In genomic region chr2:237440819-237441281, GRCh38 we compare ENCODE assay signal across 11 cellular contexts. TPM values are rescaled to one million over a fixed set of nuclear protein-coding genes. Genes with fewer than 3 reads are reported as not detected.
DNase-seq lines count a peak whose midpoint lies in the region; ATAC-seq and TF ChIP-seq lines count a peak whose summit lies in the region.
"Had no signal": no experiment of that assay in that cellular context is flagged by ENCODE, and none has a peak within 500 bp of the region (broad histone marks: within the 10 kb centered on the region; RNA-seq: fewer than 3 reads in every experiment).

No MANE protein-coding gene starts in this region.

- H3K18ac ChIP-seq in IMR-90 (ENCODE audit: low read depth, low read length) = peak overlapping the region; percentile 26

- peak overlapping the region; percentile 64 for H2AFZ ChIP-seq in IMR-90 (replicated peaks; ENCODE audit: low read length, poor library complexity)

- no peak overlapping the region for H3K4me2 ChIP-seq in IMR-90 (ENCODE audit: low read depth, low read length)

- H4K20me1 ChIP-seq in IMR-90 (ENCODE audit: insufficient read depth, low read length) = no peaks in the 10 kb centered on the region

- no peaks in the 10 kb centered on the region for H3K9me3 ChIP-seq in IMR-90 (ENCODE audit: control insufficient read depth, insufficient read depth, low read length)
- no peaks in the 10 kb centered on the region for H3K9me3 ChIP-seq in ascending aorta

- peaks cover 17% of the 10 kb centered on the region for H3K4me1 ChIP-seq in IMR-90 (ENCODE audit: control insufficient read depth, insufficient read depth, low read length)
- H3K4me1 ChIP-seq in ascending aorta = peaks cover 8 to 19% of the 10 kb centered on the region in 2 donors

- POLR2A ChIA-PET in IMR-90 (lab: Charles Lee; ENCODE audit: unreplicated experiment) = interaction anchor here (1.2 kb wide), 1 partner anchor 29 kb away, joined by 3 read pairs; no protein-coding TSS in a partner anchor

- ATAC-seq in IMR-90 (ENCODE audit: low read depth) = peak; percentile 19; the same call in 1 of the 2 replicates
- no peak for ATAC-seq in HG03460 (IDR thresholded peaks at IDR 0.05; ENCODE audit: unreplicated experiment)

- H2BK5ac ChIP-seq in IMR-90 (ENCODE audit: low read depth, low read length, poor library complexity, severe bottlenecking) = peak overlapping the region; percentile 37

- in situ Hi-C loops in IMR-90 (cut with MboI; ENCODE audit: low sequenced_read_pairs) (no loop called here), brain microvascular endothelial cell (cut with HindIII; ENCODE audit: low pct_ligation_motif_present, low sequenced_read_pairs) (no loop called here)

- TF ChIP-seq POLR2A in IMR-90 (IDR thresholded peaks at IDR 0.05; ENCODE audit: low read depth, low read length) = no peak
- TF ChIP-seq POLR2A in erythroblast (IDR thresholded peaks at IDR 0.05; ENCODE audit: low read length) = no peak

- peak; percentile 57 for DNase-seq in ELR (ENCODE audit: low read depth)
- peak; percentile 40 for DNase-seq in IMR-90
- peak; percentile 28 for DNase-seq in brain microvascular endothelial cell
- peak; percentile 52 to 55 for DNase-seq in stimulated activated CD4-positive, alpha-beta T cell treated with anti-CD3 and anti-CD28 coated beads, Interleukin-2, amount 100 ng/mL, for 48 hours
- DNase-seq in ascending aorta (ENCODE audit: low spot score in 2 of 2) = no peak
- DNase-seq in NCI-H2227 (lab: John Stamatoyannopoulos, UW; ENCODE audit: unreplicated experiment) = no peak
- no peak for DNase-seq in erythroblast (lab: John Stamatoyannopoulos, UW)
- DNase-seq: amniotic stem cell, Karpas-422 had no signal

- H3K36me3 ChIP-seq in IMR-90 (ENCODE audit: control insufficient read depth, insufficient read depth, low read length) = no peaks in the 10 kb centered on the region
- H3K36me3 ChIP-seq in brain microvascular endothelial cell (replicated peaks) = no peaks in the 10 kb centered on the region
- no peaks in the 10 kb centered on the region for H3K36me3 ChIP-seq in ascending aorta

- peak overlapping the region; percentile 58 for H2BK120ac ChIP-seq in IMR-90 (ENCODE audit: low read depth, low read length)

- H4K91ac ChIP-seq in IMR-90 (ENCODE audit: insufficient read depth, low read depth, low read length) = no peak overlapping the region; the same call in 1 of the 2 replicates

- peak overlapping the region; percentile 65; the same call in 1 of the 3 replicates for H2BK15ac ChIP-seq in IMR-90 (ENCODE audit: low read depth, low read length)

- peak overlapping the region; percentile 63; the same call in 1 of the 2 replicates for H2AK5ac ChIP-seq in IMR-90 (ENCODE audit: low read depth, low read length)

- no peak overlapping the region for H3K9ac ChIP-seq in IMR-90 (ENCODE audit: low read depth, low read length)

- H3K9me1 ChIP-seq in IMR-90 (ENCODE audit: insufficient read depth, low read length) = peaks cover 15% of the 10 kb centered on the region

- H2BK20ac ChIP-seq in IMR-90 (ENCODE audit: low read depth, low read length) = peak overlapping the region; percentile 45; the same call in 1 of the 2 replicates

- no peak for TF ChIP-seq CTCF in IMR-90 (conservative IDR thresholded peaks at IDR 0.05; ENCODE audit: low read depth, low read length)
- no peak for TF ChIP-seq CTCF in brain microvascular endothelial cell (IDR thresholded peaks at IDR 0.05; ENCODE audit: low read depth, low read length, missing control alignments)
- TF ChIP-seq CTCF in ascending aorta (IDR thresholded peaks at IDR 0.05) = no peak

- no TSS peak for BruUV-seq in IMR-90 (replicated peaks; lab: Mats Ljungman, UMichigan)

- H3K27me3 ChIP-seq in IMR-90 (ENCODE audit: control insufficient read depth, insufficient read depth, low read length) (no peaks in the 10 kb centered on the region), brain microvascular endothelial cell (replicated peaks) (no peaks in the 10 kb centered on the region), ascending aorta (no peaks in the 10 kb centered on the region)

- peak overlapping the region; percentile 43; the same call in 1 of the 2 replicates for H3K23ac ChIP-seq in IMR-90 (ENCODE audit: low read depth, low read length)

- no peak overlapping the region for H3K4me3 ChIP-seq in IMR-90 (ENCODE audit: insufficient read depth, low read depth, low read length)
- H3K4me3 ChIP-seq in brain microvascular endothelial cell (ENCODE audit: low read depth, low read length) = no peak overlapping the region
- H3K4me3 ChIP-seq in ascending aorta = no peak overlapping the region

- H3K4ac ChIP-seq in IMR-90 (ENCODE audit: low read depth, low read length) = peak overlapping the region; percentile 65

- H3K14ac ChIP-seq in IMR-90 (replicated peaks; ENCODE audit: low read depth, low read length) = peak overlapping the region; percentile 43

- CTCF ChIA-PET in IMR-90 (lab: Yijun Ruan, JAX) = interaction anchor here (0.6 to 1.0 kb wide), 2 partner anchors 19 to 147 kb away, joined by 6 read pairs; no protein-coding TSS in a partner anchor

- no peak overlapping the region for H2AK9ac ChIP-seq in IMR-90 (replicated peaks; ENCODE audit: low read depth, low read length, poor library complexity)

- H3K56ac ChIP-seq in IMR-90 (ENCODE audit: extremely low read depth, insufficient read depth, low read length) = no peak overlapping the region

- no CpG with 5 or more reads among the region's 2 CpGs for WGBS in IMR-90 (ENCODE audit: extremely low coverage in 2 of 2, insufficient read length in 1 of 2), 2 experiments

- no peak for TF ChIP-seq RAD21 in IMR-90 (IDR thresholded peaks at IDR 0.05; ENCODE audit: low read length)

- peak overlapping the region; percentile 46 for H4K5ac ChIP-seq in IMR-90 (ENCODE audit: low read depth, low read length)

- H3K27ac ChIP-seq in IMR-90 (ENCODE audit: insufficient read depth, low read length) (peak overlapping the region; percentile 13; the same call in 1 of the 2 replicates), brain microvascular endothelial cell (peak overlapping the region; percentile 57), ascending aorta (no peak overlapping the region)

- intact Hi-C loops in IMR-90 (cut with micrococcal nuclease) (no loop called here), ascending aorta (cut with DNase I) (no loop called here)

- H3K79me1 ChIP-seq in IMR-90 (ENCODE audit: low read depth in 1 of 2, low read length in 2 of 2) = peaks cover 0 to 6% of the 10 kb centered on the region in 2 experiments; a peak in 1 of 4 replicates

- dilution Hi-C loops in IMR-90 (cut with HindIII; ENCODE audit: low sequenced_read_pairs, unreplicated experiment) = no loop called here

- peak overlapping the region in 1 of 2 experiments; percentile 45; a peak in 2 of 4 replicates for H4K8ac ChIP-seq in IMR-90 (ENCODE audit: low read depth in 2 of 2, low read length in 2 of 2)

TF ChIP-seq in IMR-90, 13 proteins besides CTCF, POLR2A, EP300 and RAD21:
- TF ChIP-seq FOS (IDR thresholded peaks at IDR 0.05; ENCODE audit: low read depth, low read length) = peak; percentile 25; the same call in 1 of the 2 replicates
- TF ChIP-seq MAZ (IDR thresholded peaks at IDR 0.05; ENCODE audit: borderline replicate concordance, low read depth, low read length) = no peak
TF ChIP-seq in IMR-90: peak in this region for 1.

RNA-seq across cellular contexts. Expression of gene COL6A3, which starts 26.9 kb away (rescaled TPM):
- 1,501 and 1,855 TPM in 2 replicates for total RNA-seq in IMR-90 (2012; rRNA removed)
- 798 and 964 TPM in 2 replicates for polyA plus RNA-seq in IMR-90 (2012; rRNA removed)
- polyA plus RNA-seq in IMR-90 (2012; cell fraction: cytosol; rRNA removed) = 520 and 674 TPM in 2 replicates
- 700 and 999 TPM in 2 replicates for polyA plus RNA-seq in IMR-90 (2012; cell fraction: nucleus; rRNA removed; ENCODE audit: low replicate concordance)
- 156 TPM for total RNA-seq in ascending aorta
- total RNA-seq: endothelial cell of umbilical vein had no signal

RNA-seq across cellular contexts. Expression of gene MLPH, which starts 46.2 kb away (rescaled TPM):
- 13.8 and 13.9 TPM in 2 replicates for total RNA-seq in IMR-90 (2012; rRNA removed)
- polyA plus RNA-seq in IMR-90 (2012; rRNA removed) = 21.6 and 23.7 TPM in 2 replicates
- polyA plus RNA-seq in IMR-90 (2012; cell fraction: cytosol; rRNA removed) = 12.9 and 20.1 TPM in 2 replicates
- polyA plus RNA-seq in IMR-90 (2012; cell fraction: nucleus; rRNA removed; ENCODE audit: low replicate concordance) = 50.9 and 66.0 TPM in 2 replicates
- 91.0 TPM for total RNA-seq in ascending aorta
- total RNA-seq: endothelial cell of umbilical vein had no signal
- polyA plus RNA-seq: endothelial cell of umbilical vein had no signal

Comparison
In these comparisons a context has a peak if more than half of its experiments do, and no peak if none do; other contexts are left out.
1. DNase-seq: peak in ELR (single experiment), IMR-90 (single experiment), brain microvascular endothelial cell (single experiment) and stimulated activated CD4-positive, alpha-beta T cell treated with anti-CD3 and anti-CD28 coated beads, Interleukin-2, amount 100 ng/mL, for 48 hours (2 of 2); none in ascending aorta (0 of 2), NCI-H2227 (single experiment) and erythroblast (0 of 2).
2. H3K27ac ChIP-seq: peak in IMR-90 (single experiment) and brain microvascular endothelial cell (single experiment); none in ascending aorta (0 of 2).